Comparison of ENCODE assay signal across 9 cellular contexts in genomic region chr1:93614550-93615200, GRCh38.
DNase-seq lines count a peak whose midpoint lies in the region; ATAC-seq, FAIRE-seq and TF ChIP-seq lines count a peak whose summit lies in the region.
"Had no signal": no experiment of that assay in that cellular context is flagged by ENCODE, and none has a peak within 500 bp of the region (broad histone marks: within the 10 kb centered on the region; RNA-seq: fewer than 3 reads in every experiment).

No MANE protein-coding gene starts in this region.

- H2AFZ ChIP-seq in OCI-LY7 (ENCODE audit: low read length), result no peak overlapping the region

- no peak for TF ChIP-seq POLR2A in GM12892 (IDR thresholded peaks at IDR 0.05; ENCODE audit: low read depth, low read length)

- TF ChIP-seq CTCF in colonic mucosa (IDR thresholded peaks at IDR 0.05) (no peak), nephron progenitor cell (IDR thresholded peaks at IDR 0.05) (no peak), OCI-LY7 (conservative IDR thresholded peaks at IDR 0.05; ENCODE audit: low read length) (no peak)

- H3K4me1 Mint-ChIP-seq in CD8-positive, alpha-beta memory T cell, result peaks cover 15 to 25% (median 23%) of the 10 kb centered on the region in 3 donors
- peaks cover 67% of the 10 kb centered on the region for H3K4me1 Mint-ChIP-seq in nephron progenitor cell

- H3K9me3 Mint-ChIP-seq in CD8-positive, alpha-beta memory T cell, result no peaks in the 10 kb centered on the region
- H3K9me3 Mint-ChIP-seq in nephron progenitor cell, result no peaks in the 10 kb centered on the region

- no peaks in the 10 kb centered on the region for H3K27me3 Mint-ChIP-seq in CD8-positive, alpha-beta memory T cell
- peaks cover 3% of the 10 kb centered on the region for H3K27me3 Mint-ChIP-seq in nephron progenitor cell (ENCODE audit: low read depth, poor library complexity)

- H3K27ac Mint-ChIP-seq in CD8-positive, alpha-beta memory T cell, result peak overlapping the region in 7 of 8 donors; percentile 46 to 92 (median 87)
- H3K27ac Mint-ChIP-seq in nephron progenitor cell, result peak overlapping the region; percentile 57

- no peak overlapping the region for H3K4me3 ChIP-seq in CD8-positive, alpha-beta memory T cell (ENCODE audit: low read length)
- H3K4me3 ChIP-seq in colonic mucosa (no peak overlapping the region), OCI-LY7 (ENCODE audit: low read depth, low read length, poor library complexity, severe bottlenecking) (no peak overlapping the region)

- no peaks in the 10 kb centered on the region for H3K9me2 ChIP-seq in OCI-LY7 (ENCODE audit: insufficient read depth, low read length)

- peak overlapping the region in 5 of 7 donors; percentile 6 to 79 (median 26) for H3K4me3 Mint-ChIP-seq in CD8-positive, alpha-beta memory T cell
- H3K4me3 Mint-ChIP-seq in nephron progenitor cell, result no peak overlapping the region

- no peak overlapping the region for H3K4me2 ChIP-seq in OCI-LY7 (ENCODE audit: low read length)

- no peaks in the 10 kb centered on the region for H3K36me3 Mint-ChIP-seq in CD8-positive, alpha-beta memory T cell
- H3K36me3 Mint-ChIP-seq in nephron progenitor cell (ENCODE audit: low read depth), result no peaks in the 10 kb centered on the region

- no peak overlapping the region for H3K27ac ChIP-seq in CD8-positive, alpha-beta memory T cell (ENCODE audit: low read depth, low read length)
- peak overlapping the region; percentile 42 for H3K27ac ChIP-seq in colonic mucosa
- H3K27ac ChIP-seq in OCI-LY7 (ENCODE audit: low read depth, low read length, poor library complexity, severe bottlenecking), result no peak overlapping the region

- BruUV-seq in OCI-LY7 (replicated peaks; lab: Mats Ljungman, UMichigan), result no TSS peak

- no peaks in the 10 kb centered on the region for H4K20me1 ChIP-seq in OCI-LY7 (ENCODE audit: insufficient read depth, low read length)

- H3K9me3 ChIP-seq in CD8-positive, alpha-beta memory T cell (ENCODE audit: low read length), result no peaks in the 10 kb centered on the region
- no peaks in the 10 kb centered on the region for H3K9me3 ChIP-seq in colonic mucosa
- no peaks in the 10 kb centered on the region for H3K9me3 ChIP-seq in OCI-LY7 (ENCODE audit: low read length)

- no peak for DNase-seq in CD8-positive, alpha-beta memory T cell
- DNase-seq in NCI-H2196 (lab: John Stamatoyannopoulos, UW; ENCODE audit: unreplicated experiment) (peak; percentile 51), colonic mucosa (peak; percentile 83), nephron progenitor cell (no peak), OCI-LY7 (ENCODE audit: low spot score) (no peak), mesenteric fat pad (ENCODE audit: low spot score) (no peak), GM12892 (ENCODE audit: insufficient read length) (no peak)
- DNase-seq: activated gamma-delta T cell treated with Interleukin-2 at 50 U/mL for 16 hours had no signal

- intact Hi-C loops in colonic mucosa (cut with DNase I) (no loop called here), OCI-LY7 (cut with micrococcal nuclease; ENCODE audit: unreplicated experiment) (no loop called here)

- H3K9ac ChIP-seq in colonic mucosa (ENCODE audit: low read depth in 2 of 2, low read length in 2 of 2), result peak overlapping the region in 1 of 2 donors; percentile 27

- FAIRE-seq in GM12892 (lab: Jason Lieb, UNC), result no peak

- H3K36me3 ChIP-seq in CD8-positive, alpha-beta memory T cell (ENCODE audit: insufficient read depth, low read length), result no peaks in the 10 kb centered on the region
- H3K36me3 ChIP-seq in colonic mucosa (no peaks in the 10 kb centered on the region), OCI-LY7 (ENCODE audit: insufficient read depth, low read length) (no peaks in the 10 kb centered on the region)

- peaks cover 8% of the 10 kb centered on the region for H3K4me1 ChIP-seq in CD8-positive, alpha-beta memory T cell (ENCODE audit: insufficient read depth, low read length)
- H3K4me1 ChIP-seq in colonic mucosa (peaks cover 13% of the 10 kb centered on the region), OCI-LY7 (ENCODE audit: insufficient read depth, low read length, poor library complexity, severe bottlenecking) (peaks cover 14% of the 10 kb centered on the region)

- H3K27me3 ChIP-seq in CD8-positive, alpha-beta memory T cell (ENCODE audit: insufficient read depth, low read length, poor library complexity, severe bottlenecking), result no peaks in the 10 kb centered on the region
- H3K27me3 ChIP-seq in colonic mucosa, result no peaks in the 10 kb centered on the region

- POLR2A ChIA-PET in CD8-positive, alpha-beta memory T cell (lab: Charles Lee), result no interaction called here
- POLR2A ChIA-PET in OCI-LY7 (lab: Charles Lee), result interaction anchor here (0.6 to 0.9 kb wide), 3 partner anchors 11 to 17 kb away, joined by 3 read pairs; no protein-coding TSS in a partner anchor

- ATAC-seq in HG03159 (IDR thresholded peaks at IDR 0.05; ENCODE audit: unreplicated experiment), result no peak

- no peaks in the 10 kb centered on the region for H3K79me2 ChIP-seq in OCI-LY7 (ENCODE audit: insufficient read depth, low read depth, low read length)

- CTCF ChIA-PET in CD8-positive, alpha-beta memory T cell (lab: Charles Lee), result interaction anchor here (0.9 to 1.4 kb wide), 2 partner anchors 18 to 231 kb away, joined by 3 read pairs; no protein-coding TSS in a partner anchor
- CTCF ChIA-PET in OCI-LY7 (lab: Charles Lee; ENCODE audit: unreplicated experiment), result no interaction called here

Comparison
In these comparisons a context has a peak if more than half of its experiments do, and no peak if none do; other contexts are left out.
1. DNase-seq: peak in NCI-H2196 (single experiment) and colonic mucosa (single experiment); none in CD8-positive, alpha-beta memory T cell (0 of 5), nephron progenitor cell (single experiment), OCI-LY7 (single experiment), mesenteric fat pad (single experiment) and GM12892 (single experiment).